In the genomic region with DNA sequence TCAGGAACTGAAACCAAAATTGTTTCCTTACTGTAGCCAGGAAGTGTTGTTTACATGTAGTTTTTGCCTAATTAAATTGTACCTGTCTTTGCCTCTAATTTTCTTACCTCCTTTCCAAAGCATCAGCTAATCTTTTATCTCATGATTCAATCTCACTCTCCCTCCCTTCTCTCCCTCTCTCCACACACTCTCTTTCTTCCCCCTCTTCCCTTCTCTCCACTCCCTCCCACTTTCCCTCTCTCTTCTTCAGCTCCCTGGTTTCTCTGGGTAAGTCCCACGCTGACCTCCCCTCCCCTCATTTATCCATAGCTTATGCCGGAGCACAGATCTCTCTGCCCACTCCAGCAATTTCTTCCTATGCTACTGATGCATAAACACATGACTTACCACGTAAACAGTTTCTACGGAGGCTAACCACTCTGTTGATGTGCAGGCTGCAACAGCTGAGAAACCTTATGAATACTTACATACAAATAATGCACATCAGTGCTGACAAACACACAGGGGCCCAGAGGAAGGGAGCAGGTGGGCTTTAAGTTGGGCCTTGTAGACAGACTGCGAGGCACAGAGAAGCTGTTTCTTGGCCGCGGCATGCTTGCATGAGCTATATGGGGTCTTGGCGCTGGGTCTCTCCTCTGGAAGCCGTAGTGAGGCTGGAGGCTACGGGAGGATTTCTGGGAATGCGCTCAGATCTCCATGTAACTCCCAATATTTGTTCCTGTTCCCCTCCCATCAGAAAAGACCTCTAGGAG, we compare ENCODE assay signal across 18 cellular contexts.
DNase-seq lines count a peak whose midpoint lies in the region; ATAC-seq and TF ChIP-seq lines count a peak whose summit lies in the region.
"Had no signal": no experiment of that assay in that cellular context is flagged by ENCODE, and none has a peak within 500 bp of the region (broad histone marks: within the 10 kb centered on the region; RNA-seq: fewer than 3 reads in every experiment).

No MANE protein-coding gene starts in this region.

- H4K20me1 ChIP-seq in SU-DHL-6 (ENCODE audit: low read depth, low read length): no peaks in the 10 kb centered on the region

- ATAC-seq in HG02798 (IDR thresholded peaks at IDR 0.05; ENCODE audit: poor library complexity, unreplicated experiment): no peak
- ATAC-seq: GM12878; mucosa of descending colon; stimulated activated memory B cell treated with anti-CD40 and anti-IgM and Interleukin-4, amounts not matched to agents 10 μg/mL and 1 μg/mL and 100 μg/mL, for 72 hours had no signal

- no peak overlapping the region for H3K27ac Mint-ChIP-seq in osteocyte (ENCODE audit: unreplicated experiment)
- H3K27ac Mint-ChIP-seq: activated naive CD8-positive, alpha-beta T cell treated with anti-CD3 and anti-CD28 coated beads for 36 hours; stimulated activated memory B cell treated with anti-CD40 and anti-IgM and Interleukin-4, amounts not matched to agents 10 μg/mL and 1 μg/mL and 100 μg/mL, for 72 hours had no signal

- H3K9me3 Mint-ChIP-seq in osteocyte (ENCODE audit: unreplicated experiment): no peaks in the 10 kb centered on the region
- H3K9me3 Mint-ChIP-seq: activated naive CD8-positive, alpha-beta T cell treated with anti-CD3 and anti-CD28 coated beads for 36 hours; stimulated activated memory B cell treated with anti-CD40 and anti-IgM and Interleukin-4, amounts not matched to agents 10 μg/mL and 1 μg/mL and 100 μg/mL, for 72 hours had no signal

- H3K4me3 ChIP-seq in HEK293 (ENCODE audit: low read depth, low read length) (no peak overlapping the region), SU-DHL-6 (ENCODE audit: insufficient read depth, low read length, poor library complexity, severe bottlenecking) (no peak overlapping the region)
- H3K4me3 ChIP-seq: GM12878, mucosa of descending colon, SJSA1, transverse colon had no signal

- H3K36me3 Mint-ChIP-seq in osteocyte (ENCODE audit: unreplicated experiment): no peaks in the 10 kb centered on the region
- H3K36me3 Mint-ChIP-seq: activated naive CD8-positive, alpha-beta T cell treated with anti-CD3 and anti-CD28 coated beads for 36 hours; stimulated activated memory B cell treated with anti-CD40 and anti-IgM and Interleukin-4, amounts not matched to agents 10 μg/mL and 1 μg/mL and 100 μg/mL, for 72 hours had no signal

- H3K4me3 Mint-ChIP-seq in osteocyte (ENCODE audit: unreplicated experiment): no peak overlapping the region
- H3K4me3 Mint-ChIP-seq: activated naive CD8-positive, alpha-beta T cell treated with anti-CD3 and anti-CD28 coated beads for 36 hours; stimulated activated memory B cell treated with anti-CD40 and anti-IgM and Interleukin-4, amounts not matched to agents 10 μg/mL and 1 μg/mL and 100 μg/mL, for 72 hours had no signal

- H3K4me1 Mint-ChIP-seq in osteocyte (ENCODE audit: unreplicated experiment): no peaks in the 10 kb centered on the region
- H3K4me1 Mint-ChIP-seq: activated naive CD8-positive, alpha-beta T cell treated with anti-CD3 and anti-CD28 coated beads for 36 hours had no signal

- no peak for TF ChIP-seq CTCF in HEK293 (tag by site-specific recombination; IDR thresholded peaks at IDR 0.05)
- TF ChIP-seq CTCF in SU-DHL-6 (IDR thresholded peaks at IDR 0.05; ENCODE audit: insufficient read depth, low read length, poor library complexity, severe bottlenecking): no peak
- no peak for TF ChIP-seq CTCF in osteocyte (IDR thresholded peaks at IDR 0.05)

- CTCF ChIA-PET in HEK293 (lab: Yijun Ruan, JAX): no interaction called here

- H3K27me3 Mint-ChIP-seq in osteocyte (ENCODE audit: unreplicated experiment): peaks cover 35% of the 10 kb centered on the region
- H3K27me3 Mint-ChIP-seq: activated naive CD8-positive, alpha-beta T cell treated with anti-CD3 and anti-CD28 coated beads for 36 hours had no signal

- H3K36me3 ChIP-seq in HEK293 (ENCODE audit: control insufficient read depth in 2 of 2, insufficient read depth in 1 of 2, low read length in 2 of 2) (no peaks in the 10 kb centered on the region), SU-DHL-6 (ENCODE audit: low read length) (no peaks in the 10 kb centered on the region)
- H3K36me3 ChIP-seq: SJSA1, transverse colon had no signal

- peak overlapping the region; percentile 37 for H2AFZ ChIP-seq in SU-DHL-6 (ENCODE audit: low read depth, low read length, severe bottlenecking)
- H2AFZ ChIP-seq: parathyroid adenoma had no signal

- H3F3A ChIP-seq in SU-DHL-6 (ENCODE audit: insufficient read depth): no peaks in the 10 kb centered on the region

- DNase-seq in foreskin melanocyte: peak; percentile 11
- DNase-seq in osteocyte (ENCODE audit: extremely low spot score, unreplicated experiment): peak; percentile 64
- no peak for DNase-seq in activated CD4-positive, alpha-beta T cell treated with anti-CD3 and anti-CD28 coated beads for 1 hour
- DNase-seq in NK-92 (lab: John Stamatoyannopoulos, UW; ENCODE audit: unreplicated experiment): no peak
- DNase-seq in effector CD4-positive, alpha-beta T cell: no peak
- DNase-seq: activated naive CD8-positive, alpha-beta T cell treated with anti-CD3 and anti-CD28 coated beads for 36 hours; activated T-cell treated with anti-CD3 and anti-CD28 coated beads, Interleukin-2, amount 50 U/mL, for 48 hours; Calu3; mucosa of descending colon; NCI-H446 treated with DMSO at 0.1 percent for 48 hours; transverse colon had no signal

- no peaks in the 10 kb centered on the region for H3K9me2 ChIP-seq in SU-DHL-6 (replicated peaks; ENCODE audit: insufficient read depth, low read length)

- no peaks in the 10 kb centered on the region for H3K4me1 ChIP-seq in HEK293 (ENCODE audit: control insufficient read depth, insufficient read depth, low read length)
- H3K4me1 ChIP-seq: SJSA1, transverse colon had no signal

- H3K4me2 ChIP-seq in SU-DHL-6 (ENCODE audit: low read depth, low read length, poor library complexity, severe bottlenecking): peak overlapping the region; percentile 49

- no peaks in the 10 kb centered on the region for H3K79me2 ChIP-seq in SU-DHL-6 (ENCODE audit: insufficient read depth, low read length)
- H3K79me2 ChIP-seq: parathyroid adenoma had no signal

- no peak overlapping the region for H3K9ac ChIP-seq in SU-DHL-6 (ENCODE audit: low read length)
- H3K9ac ChIP-seq: parathyroid adenoma had no signal

- no peaks in the 10 kb centered on the region for H3K27me3 ChIP-seq in SU-DHL-6 (ENCODE audit: low read length)
- H3K27me3 ChIP-seq: SJSA1 had no signal

- POLR2A ChIA-PET in HEK293 (lab: Yijun Ruan, JAX): no interaction called here

- H3K9me3 ChIP-seq in HEK293 (ENCODE audit: control insufficient read depth, insufficient read depth, low read depth, low read length) (no peaks in the 10 kb centered on the region), SU-DHL-6 (ENCODE audit: insufficient read depth, low read length) (no peaks in the 10 kb centered on the region)
- H3K9me3 ChIP-seq: mucosa of descending colon, transverse colon had no signal

- H3K27ac ChIP-seq in HEK293 (ENCODE audit: extremely low read depth, low read depth, low read length): no peak overlapping the region
- H3K27ac ChIP-seq in SU-DHL-6 (ENCODE audit: low read depth, low read length): no peak overlapping the region
- H3K27ac ChIP-seq: parathyroid adenoma, SJSA1, transverse colon had no signal

TF ChIP-seq in HEK293, 187 proteins besides CTCF, POLR2A, EP300 and RAD21 (continues in another document):
- TF ChIP-seq RBAK (tag by site-specific recombination; IDR thresholded peaks at IDR 0.05) (no peak), EGR2 (tag by site-specific recombination; IDR thresholded peaks at IDR 0.05; ENCODE audit: low read depth) (peak; percentile 65), ZBTB8A (tag by site-specific recombination; IDR thresholded peaks at IDR 0.05) (no peak), ZNF350 (tag by site-specific recombination; IDR thresholded peaks at IDR 0.05) (no peak)
- TF ChIP-seq, protein P1, sequence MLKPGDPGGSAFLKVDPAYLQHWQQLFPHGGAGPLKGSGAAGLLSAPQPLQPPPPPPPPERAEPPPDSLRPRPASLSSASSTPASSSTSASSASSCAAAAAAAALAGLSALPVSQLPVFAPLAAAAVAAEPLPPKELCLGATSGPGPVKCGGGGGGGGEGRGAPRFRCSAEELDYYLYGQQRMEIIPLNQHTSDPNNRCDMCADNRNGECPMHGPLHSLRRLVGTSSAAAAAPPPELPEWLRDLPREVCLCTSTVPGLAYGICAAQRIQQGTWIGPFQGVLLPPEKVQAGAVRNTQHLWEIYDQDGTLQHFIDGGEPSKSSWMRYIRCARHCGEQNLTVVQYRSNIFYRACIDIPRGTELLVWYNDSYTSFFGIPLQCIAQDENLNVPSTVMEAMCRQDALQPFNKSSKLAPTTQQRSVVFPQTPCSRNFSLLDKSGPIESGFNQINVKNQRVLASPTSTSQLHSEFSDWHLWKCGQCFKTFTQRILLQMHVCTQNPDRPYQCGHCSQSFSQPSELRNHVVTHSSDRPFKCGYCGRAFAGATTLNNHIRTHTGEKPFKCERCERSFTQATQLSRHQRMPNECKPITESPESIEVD (tag by site-specific recombination; IDR thresholded peaks at IDR 0.05): no peak
- TF ChIP-seq, protein P2, sequence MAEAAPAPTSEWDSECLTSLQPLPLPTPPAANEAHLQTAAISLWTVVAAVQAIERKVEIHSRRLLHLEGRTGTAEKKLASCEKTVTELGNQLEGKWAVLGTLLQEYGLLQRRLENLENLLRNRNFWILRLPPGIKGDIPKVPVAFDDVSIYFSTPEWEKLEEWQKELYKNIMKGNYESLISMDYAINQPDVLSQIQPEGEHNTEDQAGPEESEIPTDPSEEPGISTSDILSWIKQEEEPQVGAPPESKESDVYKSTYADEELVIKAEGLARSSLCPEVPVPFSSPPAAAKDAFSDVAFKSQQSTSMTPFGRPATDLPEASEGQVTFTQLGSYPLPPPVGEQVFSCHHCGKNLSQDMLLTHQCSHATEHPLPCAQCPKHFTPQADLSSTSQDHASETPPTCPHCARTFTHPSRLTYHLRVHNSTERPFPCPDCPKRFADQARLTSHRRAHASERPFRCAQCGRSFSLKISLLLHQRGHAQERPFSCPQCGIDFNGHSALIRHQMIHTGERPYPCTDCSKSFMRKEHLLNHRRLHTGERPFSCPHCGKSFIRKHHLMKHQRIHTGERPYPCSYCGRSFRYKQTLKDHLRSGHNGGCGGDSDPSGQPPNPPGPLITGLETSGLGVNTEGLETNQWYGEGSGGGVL (tag by site-specific recombination; IDR thresholded peaks at IDR 0.05): peak; percentile 74

Comparison
In these comparisons a context has a peak if more than half of its experiments do, and no peak if none do; other contexts are left out.
1. DNase-seq: peak in foreskin melanocyte (single experiment) and osteocyte (single experiment); none in activated CD4-positive, alpha-beta T cell treated with anti-CD3 and anti-CD28 coated beads for 1 hour (single experiment), NK-92 (single experiment) and effector CD4-positive, alpha-beta T cell (single experiment).